10 cellular contexts compared by ENCODE assay signal in the genomic region with DNA sequence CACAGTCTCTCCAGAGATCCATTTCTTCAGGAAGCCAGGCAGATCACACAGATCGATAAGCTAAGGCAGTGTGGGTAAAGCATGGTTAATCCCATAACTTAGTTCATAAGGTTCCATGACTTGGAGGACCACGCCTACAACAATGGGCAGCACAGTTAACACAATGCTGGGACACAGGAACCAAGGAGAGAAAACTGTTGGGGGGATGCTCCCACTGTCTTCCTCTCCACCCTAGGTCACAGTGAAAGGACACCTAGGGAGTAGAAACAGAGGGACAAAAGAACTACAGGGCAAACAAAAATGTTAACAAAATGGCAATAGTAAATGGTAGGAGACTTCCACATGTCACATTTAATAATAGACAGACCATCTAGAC. TPM values are rescaled to one million over a fixed set of nuclear protein-coding genes. Genes with fewer than 3 reads are reported as not detected.
"Had no signal": no experiment of that assay in that cellular context is flagged by ENCODE, and none has a peak within 500 bp of the region (broad histone marks: within the 10 kb centered on the region; RNA-seq: fewer than 3 reads in every experiment).

No MANE protein-coding gene starts in this region.

- H3K27ac ChIP-seq: brain microvascular endothelial cell, cardiac muscle cell, SJSA1 had no signal

- H3K4me1 ChIP-seq: SJSA1 had no signal

- H3K27me3 ChIP-seq: brain microvascular endothelial cell, cardiac muscle cell had no signal

- H3K4me3 ChIP-seq: cardiac muscle cell, SJSA1 had no signal

- H3K4me3 Mint-ChIP-seq: activated T-cell treated with anti-CD3 and anti-CD28 coated beads, Interleukin-2, amount 50 U/mL, for 4 hours; T-helper 1 cell treated with Interleukin-12 subunit alpha and Interleukin-12 subunit beta and Interleukin-4 antibody, amounts not matched to agents 30 μg/mL and 1 μg/mL, for 36 hours had no signal

- H3K9me3 ChIP-seq: SJSA1 had no signal

- H3K36me3 ChIP-seq: brain microvascular endothelial cell, cardiac muscle cell, SJSA1 had no signal

- FAIRE-seq: RCC 7860 had no signal

- DNase-seq: activated CD4-positive, CD25-positive, alpha-beta regulatory T cell treated with anti-CD3 and anti-CD28 coated beads, Interleukin-2, amount 50 U/mL, for 72 hours; NK-92 treated with Interleukin-12 subunit alpha and Interleukin-12 subunit beta, amount 100 ng/mL, for 24 hours had no signal

- H3K27ac Mint-ChIP-seq: activated naive CD4-positive, alpha-beta T cell treated with anti-CD3 and anti-CD28 coated beads, Interleukin-2, amount 50 U/mL, for 72 hours; T-helper 1 cell treated with Interleukin-12 subunit alpha and Interleukin-12 subunit beta and Interleukin-4 antibody, amounts not matched to agents 30 μg/mL and 1 μg/mL, for 36 hours had no signal

RNA-seq across cellular contexts. Expression of gene SCGB2B2, which starts 36.3 kb away (rescaled TPM):
- total RNA-seq: LHCN-M2, SJSA1 had no signal
